In genomic region chr20:53940883-53941546, GRCh38 we compare ENCODE assay signal across 8 cellular contexts.
DNase-seq lines count a peak whose midpoint lies in the region; ATAC-seq and TF ChIP-seq lines count a peak whose summit lies in the region.

No MANE protein-coding gene starts in this region.

- DNase-seq in DMS153 (lab: John Stamatoyannopoulos, UW) (peak; percentile 5), DMS153 treated with DMSO at 0.1 percent for 48 hours (lab: John Stamatoyannopoulos, UW; ENCODE audit: unreplicated experiment) (no peak), substantia nigra (lab: John Stamatoyannopoulos, UW) (peak in 16 of 49 donors; percentile 7 to 55 (median 26)), inferior parietal cortex (ENCODE audit: extremely low spot score) (no peak), occipital lobe (lab: John Stamatoyannopoulos, UW) (no peak)

- H3K36me3 ChIP-seq in iPS-15b (ENCODE audit: control insufficient read depth, insufficient read depth, low read length): no peaks in the 10 kb centered on the region

- H3K4me3 ChIP-seq in WI38 (ENCODE audit: low read depth, low read length) (peak overlapping the region; percentile 34), iPS-15b (ENCODE audit: low read depth, low read length) (peak overlapping the region; percentile 6)

- H3K27ac ChIP-seq in substantia nigra (ENCODE audit: low read depth, low read length, poor library complexity, severe bottlenecking): peak overlapping the region; percentile 51

- peaks cover 26% of the 10 kb centered on the region for H3K4me1 ChIP-seq in iPS-15b (ENCODE audit: control insufficient read depth, insufficient read depth, low read length)

- no peaks in the 10 kb centered on the region for H3K9me3 ChIP-seq in iPS-15b (ENCODE audit: control insufficient read depth, insufficient read depth, low read length)

- TF ChIP-seq CTCF in WI38 (IDR thresholded peaks at IDR 0.05; ENCODE audit: low read depth, low read length): no peak

- no peak for ATAC-seq in HG03342 (IDR thresholded peaks at IDR 0.05; ENCODE audit: unreplicated experiment)

- no peak overlapping the region for H3K9ac ChIP-seq in iPS-15b (ENCODE audit: low read depth, low read length)

- H3K27me3 ChIP-seq in iPS-15b (ENCODE audit: control insufficient read depth, insufficient read depth, low read length): no peaks in the 10 kb centered on the region
